Comparison of ENCODE assay signal across 20 cellular contexts in the genomic region with DNA sequence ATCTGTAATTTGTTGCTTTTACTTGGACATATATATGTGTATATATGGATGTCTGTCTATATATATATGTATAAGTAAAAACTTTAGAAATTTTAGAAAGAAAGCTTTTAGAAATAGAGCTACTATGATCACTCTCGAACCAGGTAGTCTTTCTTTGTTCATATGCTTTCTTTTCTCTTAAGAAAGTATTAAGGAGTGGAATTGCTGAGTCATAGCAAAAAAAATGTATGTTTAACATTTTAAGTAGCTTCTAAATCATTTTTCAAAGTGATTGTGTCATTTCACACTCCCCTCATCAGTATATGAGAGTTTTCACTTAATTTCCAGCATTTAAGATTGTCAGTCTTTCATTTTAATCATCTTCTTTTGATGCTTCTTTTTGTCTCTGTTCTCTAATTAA.
DNase-seq lines count a peak whose midpoint lies in the region; ATAC-seq and TF ChIP-seq lines count a peak whose summit lies in the region.
"Had no signal": no experiment of that assay in that cellular context is flagged by ENCODE, and none has a peak within 500 bp of the region (broad histone marks: within the 10 kb centered on the region; RNA-seq: fewer than 3 reads in every experiment).

No MANE protein-coding gene starts in this region.

- no peaks in the 10 kb centered on the region for H3K27me3 ChIP-seq in DND-41 (ENCODE audit: insufficient read depth, low read length, poor library complexity)
- H3K27me3 ChIP-seq in HUES64 (ENCODE audit: insufficient read depth, low read length): no peaks in the 10 kb centered on the region

- no peaks in the 10 kb centered on the region for H3K27me3 Mint-ChIP-seq in WTC11 (ENCODE audit: low read depth)

- H3K9ac ChIP-seq in DND-41 (ENCODE audit: low read depth, low read length) (no peak overlapping the region), HUES64 (ENCODE audit: low read depth, low read length) (0 out of 2 replicates have a peak overlapping the region, but pooled peaks have one; percentile 8)
- H3K9ac ChIP-seq: GM23248 had no signal

- no peak overlapping the region for H3K4me3 Mint-ChIP-seq in WTC11

- H4K20me1 ChIP-seq in DND-41 (ENCODE audit: insufficient read depth, low read length): no peaks in the 10 kb centered on the region

- H3K4me1 ChIP-seq in DND-41 (ENCODE audit: insufficient read depth, low read length): peaks cover 9% of the 10 kb centered on the region; the same call in 1 of the 2 replicates
- peaks cover 18% of the 10 kb centered on the region for H3K4me1 ChIP-seq in HUES64 (ENCODE audit: insufficient read depth, low read length)

- WGBS in HUES64: no CpG with 5 or more reads among the region's 1 CpG

- H2AFZ ChIP-seq in DND-41 (ENCODE audit: low read depth, low read length): peak overlapping the region; percentile 57
- H2AFZ ChIP-seq: GM23248, PC-9 had no signal

- peaks cover 14% of the 10 kb centered on the region for H3K4me1 Mint-ChIP-seq in WTC11

- CTCF ChIA-PET in WTC11 (lab: Charles Lee): no interaction called here

- peak overlapping the region; percentile 60; the same call in 1 of the 2 replicates for H3K27ac Mint-ChIP-seq in WTC11

- no peak for TF ChIP-seq CTCF in DND-41 (IDR thresholded peaks at IDR 0.05; ENCODE audit: borderline replicate concordance, extremely low read depth, low read length, poor library complexity, severe bottlenecking)
- TF ChIP-seq CTCF in WTC11 (IDR thresholded peaks at IDR 0.05): no peak

- H3K9me3 ChIP-seq in DND-41 (ENCODE audit: insufficient read depth, low read length, severe bottlenecking): no peaks in the 10 kb centered on the region
- H3K9me3 ChIP-seq in HUES64 (ENCODE audit: insufficient read depth, low read depth, low read length): no peaks in the 10 kb centered on the region

- POLR2A ChIA-PET in WTC11 (lab: Charles Lee): no interaction called here

- H3K4me2 ChIP-seq in DND-41 (ENCODE audit: insufficient read depth, low read length): no peak overlapping the region
- H3K4me2 ChIP-seq: PC-9 had no signal

- H3K4me3 ChIP-seq in DND-41 (ENCODE audit: low read depth in 1 of 2, low read length in 2 of 2) (no peak overlapping the region), HUES64 (ENCODE audit: low read length) (no peak overlapping the region)
- H3K4me3 ChIP-seq: GM23248, PC-9 had no signal

- H3K79me2 ChIP-seq in DND-41 (ENCODE audit: insufficient read depth, low read length): no peaks in the 10 kb centered on the region

- peaks cover 11% of the 10 kb centered on the region for H3K36me3 Mint-ChIP-seq in WTC11

- no peaks in the 10 kb centered on the region for H3K36me3 ChIP-seq in DND-41 (ENCODE audit: insufficient read depth, low read length)
- H3K36me3 ChIP-seq in HUES64 (ENCODE audit: insufficient read depth, low read length): no peaks in the 10 kb centered on the region

- ATAC-seq in DND-41 (ENCODE audit: insufficient read depth, low read depth) (no peak), WTC11 (no peak), HG02623 (IDR thresholded peaks at IDR 0.05; ENCODE audit: unreplicated experiment) (no peak), GM18511 (IDR thresholded peaks at IDR 0.05; ENCODE audit: unreplicated experiment) (no peak)
- ATAC-seq in stimulated activated naive CD8-positive, alpha-beta T cell treated with anti-CD3 and anti-CD28 coated beads, Interleukin-15, Interleukin-2, amounts not matched to agents 100 U/mL and 50 U/mL, for 24 hours: no peak
- ATAC-seq: SK-N-SH treated with all-trans-retinoic acid at 6 μM for 48 hours had no signal

- peaks cover 12% of the 10 kb centered on the region for H3K9me3 Mint-ChIP-seq in WTC11

- DNase-seq in DND-41: no peak
- DNase-seq in WTC11 (ENCODE audit: low spot score): no peak
- peak; percentile 4 for DNase-seq in iris pigment epithelial cell (ENCODE audit: low read depth)
- DNase-seq in NCI-H82 (lab: John Stamatoyannopoulos, UW): no peak
- no peak for DNase-seq in stimulated activated naive CD8-positive, alpha-beta T cell treated with anti-CD3 and anti-CD28 coated beads, Interleukin-15, Interleukin-2, amounts not matched to agents 100 U/mL and 50 U/mL, for 24 hours
- DNase-seq: ACHN, C1 segment of cervical spinal cord, GM23248, Kasumi-1, NCI-H1105, NCI-H2081 treated with DMSO at 0.1 percent for 48 hours, NCI-H446 treated with DMSO at 0.1 percent for 48 hours, PC-9, SIG-M5, T-helper 1 cell had no signal

- no peak overlapping the region for H3K27ac ChIP-seq in DND-41 (ENCODE audit: low read length)
- peak overlapping the region; percentile 56; the same call in 1 of the 2 replicates for H3K27ac ChIP-seq in HUES64 (ENCODE audit: low read depth, low read length)
- H3K27ac ChIP-seq: GM23248, PC-9, RWPE1 had no signal

TF ChIP-seq in WTC11, 78 proteins besides CTCF, POLR2A, EP300 and RAD21:
- TF ChIP-seq PRDM15 (CRISPR knock-in tag; IDR thresholded peaks at IDR 0.05) (no peak), OVOL2 (CRISPR knock-in tag; IDR thresholded peaks at IDR 0.05; ENCODE audit: borderline replicate concordance) (no peak)
